In genomic region chr2:28828382-28828781, GRCh38 we compare ENCODE assay signal across 1 cellular context.
TF ChIP-seq lines count a peak whose summit lies in the region.

No MANE protein-coding gene starts in this region.

TF ChIP-seq in HepG2, 621 proteins besides CTCF, POLR2A, EP300 and RAD21:
- no peak for TF ChIP-seq CEBPZ (IDR thresholded peaks at IDR 0.05; ENCODE audit: low read length)
- no peak for TF ChIP-seq ZSCAN12 (CRISPR knock-in tag; IDR thresholded peaks at IDR 0.05)
- 0 out of 4 replicates have a peak, but pooled peaks have one; percentile 14 to 19 for TF ChIP-seq MAFK (conservative IDR thresholded peaks at IDR 0.05 in 1 of 2, IDR thresholded peaks at IDR 0.05 in 1 of 2; ENCODE audit: low read length in 2 of 2)
- peak; percentile 65 for TF ChIP-seq NFE2L2 (IDR thresholded peaks at IDR 0.05; ENCODE audit: low read length)
